In genomic region chr4:128596844-128597243, GRCh38 we compare ENCODE assay signal across 20 cellular contexts.
DNase-seq lines count a peak whose midpoint lies in the region; ATAC-seq, FAIRE-seq and TF ChIP-seq lines count a peak whose summit lies in the region.
"Had no signal": no experiment of that assay in that cellular context is flagged by ENCODE, and none has a peak within 500 bp of the region (broad histone marks: within the 10 kb centered on the region; RNA-seq: fewer than 3 reads in every experiment).

No MANE protein-coding gene starts in this region.

- H3K4me2 ChIP-seq in GM23338, result no peak overlapping the region
- H3K4me2 ChIP-seq: BLaER1 treated with 17β-estradiol and CSF1 and Interleukin-3, amounts not matched to agents 10 nM and 100 nM had no signal

- no peak overlapping the region for H3K4me3 ChIP-seq in GM23338
- no peak overlapping the region for H3K4me3 ChIP-seq in fibroblast of villous mesenchyme (ENCODE audit: low read depth, low read length)
- no peak overlapping the region for H3K4me3 ChIP-seq in pancreas
- H3K4me3 ChIP-seq: BLaER1 treated with 17β-estradiol and CSF1 and Interleukin-3, amounts not matched to agents 10 nM and 100 nM; HAP-1; MG63 had no signal

- H3K36me3 Mint-ChIP-seq in GM23338 (ENCODE audit: low read depth) (peaks cover 21% of the 10 kb centered on the region), endothelial cell (ENCODE audit: low read depth, unreplicated experiment) (peaks cover 20% of the 10 kb centered on the region)
- H3K36me3 Mint-ChIP-seq: CD8-positive, alpha-beta T cell; IgD-negative memory B cell had no signal

- no peaks in the 10 kb centered on the region for H3K9me3 ChIP-seq in pancreas
- H3K9me3 ChIP-seq: HAP-1, MG63 had no signal

- H2AFZ ChIP-seq in GM23338, result 0 out of 2 replicates have a peak overlapping the region, but pooled peaks have one; percentile 34

- no peaks in the 10 kb centered on the region for H3F3A ChIP-seq in GM23338 (replicated peaks; ENCODE audit: low read depth)

- H3K27ac Mint-ChIP-seq in GM23338 (no peak overlapping the region), endothelial cell (ENCODE audit: unreplicated experiment) (no peak overlapping the region)
- H3K27ac Mint-ChIP-seq: CD8-positive, alpha-beta T cell; IgD-negative memory B cell had no signal

- WGBS in pancreas, 2 donors, result 75 to 80% methylated on average over 2 of the region's 2 CpGs

- H3K9me2 ChIP-seq in GM23338 (ENCODE audit: insufficient read depth), result 0 out of 2 replicates have a peak, but pooled peaks cover 5% of the 10 kb centered on the region

- no peak for ATAC-seq in GM23338
- ATAC-seq in pancreas, result no peak
- no peak for ATAC-seq in GM18502 (IDR thresholded peaks at IDR 0.05; ENCODE audit: poor library complexity, unreplicated experiment)
- ATAC-seq: CD8-positive, alpha-beta T cell; Right ventricle myocardium inferior had no signal

- no peak for FAIRE-seq in pancreas (lab: Jason Lieb, UNC)
- FAIRE-seq: RCC 7860 had no signal

- H3K4me3 Mint-ChIP-seq in GM23338 (no peak overlapping the region), endothelial cell (ENCODE audit: unreplicated experiment) (no peak overlapping the region)
- H3K4me3 Mint-ChIP-seq: CD8-positive, alpha-beta T cell; IgD-negative memory B cell had no signal

- H3K79me2 ChIP-seq in GM23338 (replicated peaks; ENCODE audit: insufficient read depth), result no peaks in the 10 kb centered on the region

- H3K27ac ChIP-seq in GM23338 (ENCODE audit: low read depth) (no peak overlapping the region), pancreas (peak overlapping the region in 3 of 4 donors; percentile 2 to 60 (median 39))
- H3K27ac ChIP-seq: BLaER1 treated with 17β-estradiol and CSF1 and Interleukin-3, amounts not matched to agents 10 nM and 100 nM had no signal

- H3K27me3 ChIP-seq in GM23338 (ENCODE audit: insufficient read depth) (no peaks in the 10 kb centered on the region), pancreas (no peaks in the 10 kb centered on the region)
- H3K27me3 ChIP-seq: BLaER1 treated with 17β-estradiol and CSF1 and Interleukin-3, amounts not matched to agents 10 nM and 100 nM; MG63 had no signal

- DNase-seq in GM23338 (ENCODE audit: low spot score) (no peak), fibroblast of villous mesenchyme (ENCODE audit: low read depth) (peak; percentile 48), pancreas (no peak), endothelial cell (ENCODE audit: low spot score) (no peak)
- DNase-seq in activated CD4-positive, CD25-positive, alpha-beta regulatory T cell (lab: John Stamatoyannopoulos, UW), result no peak
- DNase-seq: Calu3; CD8-positive, alpha-beta T cell; Kasumi-1; MG63; NCI-H1092; NCI-H1436 treated with DMSO at 0.1 percent for 48 hours; NCI-H2029; NCI-H2171 had no signal

- H4K20me1 ChIP-seq in GM23338 (replicated peaks; ENCODE audit: insufficient read depth), result no peaks in the 10 kb centered on the region
- H4K20me1 ChIP-seq: BLaER1 treated with 17β-estradiol and CSF1 and Interleukin-3, amounts not matched to agents 10 nM and 100 nM had no signal

- H3K4me1 ChIP-seq in GM23338 (ENCODE audit: insufficient read depth) (peaks cover 5% of the 10 kb centered on the region; the same call in 1 of the 2 replicates), pancreas (peaks cover 37 to 46% (median 43%) of the 10 kb centered on the region in 3 donors)

- H3K36me3 ChIP-seq in GM23338 (ENCODE audit: insufficient read depth) (peaks cover 7% of the 10 kb centered on the region), pancreas (no peaks in the 10 kb centered on the region)
- H3K36me3 ChIP-seq: BLaER1 treated with 17β-estradiol and CSF1 and Interleukin-3, amounts not matched to agents 10 nM and 100 nM; HAP-1; MG63 had no signal

- H3K9me3 Mint-ChIP-seq in GM23338, result peaks cover 19% of the 10 kb centered on the region
- no peaks in the 10 kb centered on the region for H3K9me3 Mint-ChIP-seq in endothelial cell (ENCODE audit: unreplicated experiment)

- peaks cover 4% of the 10 kb centered on the region for H3K27me3 Mint-ChIP-seq in GM23338 (ENCODE audit: insufficient read depth, low read depth, poor library complexity)
- H3K27me3 Mint-ChIP-seq in endothelial cell (ENCODE audit: unreplicated experiment), result peaks cover 7% of the 10 kb centered on the region

- H3K4me1 Mint-ChIP-seq in GM23338, result peaks cover 16% of the 10 kb centered on the region
- peaks cover 21% of the 10 kb centered on the region for H3K4me1 Mint-ChIP-seq in endothelial cell (ENCODE audit: unreplicated experiment)
- H3K4me1 Mint-ChIP-seq: IgD-negative memory B cell had no signal

- intact Hi-C loops in pancreas (cut with DNase I), result no loop called here

- TF ChIP-seq CTCF in GM23338 (conservative IDR thresholded peaks at IDR 0.05; ENCODE audit: low read depth in 2 of 2) (no peak), fibroblast of villous mesenchyme (IDR thresholded peaks at IDR 0.05; ENCODE audit: insufficient read depth, low read depth, low read length) (no peak), pancreas (IDR thresholded peaks at IDR 0.05) (no peak), endothelial cell (IDR thresholded peaks at IDR 0.05; ENCODE audit: unreplicated experiment) (no peak)

TF ChIP-seq in GM23338, 12 proteins besides CTCF, POLR2A, EP300 and RAD21 (continues in another document):
- no peak for TF ChIP-seq EZH2 (IDR thresholded peaks at IDR 0.05; ENCODE audit: low read depth, unreplicated experiment)
- TF ChIP-seq REST (IDR thresholded peaks at IDR 0.05; ENCODE audit: unreplicated experiment), result no peak
- TF ChIP-seq CREB1 (CRISPR knock-in tag; IDR thresholded peaks at IDR 0.05; ENCODE audit: low read depth), result no peak
- TF ChIP-seq JUNB (IDR thresholded peaks at IDR 0.05; ENCODE audit: unreplicated experiment), result no peak

TF ChIP-seq in PFSK-1, 5 proteins besides CTCF, POLR2A, EP300 and RAD21:
- no peak for TF ChIP-seq REST (IDR thresholded peaks at IDR 0.05; ENCODE audit: insufficient read depth in 1 of 2, low read depth in 2 of 2, low read length in 2 of 2)
- peak; percentile 20; the same call in 1 of the 2 replicates for TF ChIP-seq SIN3A (IDR thresholded peaks at IDR 0.05; ENCODE audit: borderline replicate concordance, insufficient read depth, low read length)
